Comparison of ENCODE assay signal across 8 cellular contexts in genomic region chr16:3182608-3183444, GRCh38. TPM values are rescaled to one million over a fixed set of nuclear protein-coding genes. Genes with fewer than 3 reads are reported as not detected.
DNase-seq lines count a peak whose midpoint lies in the region; ATAC-seq and TF ChIP-seq lines count a peak whose summit lies in the region.

No MANE protein-coding gene starts in this region.

- DNase-seq in HK-2 (ENCODE audit: unreplicated experiment) (peak; percentile 86), erythroblast (lab: John Stamatoyannopoulos, UW) (peak; percentile 66 to 70), globus pallidus (ENCODE audit: low spot score) (no peak)
- DNase-seq in activated CD4-positive, alpha-beta T cell treated with anti-CD3 and anti-CD28 coated beads, Interleukin-2, amount 10 ng/mL, durations not matched to agents 7 days and 5 days, result no peak
- no peak for DNase-seq in NK-92 treated with Interleukin-12 subunit alpha and Interleukin-12 subunit beta, amount 100 ng/mL, for 24 hours (lab: John Stamatoyannopoulos, UW)

- H3K9me2 ChIP-seq in neural cell (ENCODE audit: insufficient read depth, low read length), result no peaks in the 10 kb centered on the region

- TF ChIP-seq POLR2A in erythroblast (IDR thresholded peaks at IDR 0.05; ENCODE audit: low read length), result no peak

- peak overlapping the region; percentile 44 for H3K4me2 ChIP-seq in neural cell (ENCODE audit: low read length)

- H3K9ac ChIP-seq in neural cell (ENCODE audit: low read length), result no peak overlapping the region

- H3K36me3 ChIP-seq in neural cell (ENCODE audit: insufficient read depth, low read length), result no peaks in the 10 kb centered on the region

- peak overlapping the region; percentile 47 for H3K27ac ChIP-seq in C4-2B
- no peak overlapping the region for H3K27ac ChIP-seq in neural cell (ENCODE audit: low read length)

- POLR2A ChIA-PET in activated CD4-positive, alpha-beta T cell treated with anti-CD3 and anti-CD28 coated beads, Interleukin-2, amount 10 ng/mL, durations not matched to agents 7 days and 5 days (lab: Charles Lee), result no interaction called here

- H3F3A ChIP-seq in neural cell (ENCODE audit: insufficient read depth, low read length, poor library complexity, severe bottlenecking), result no peaks in the 10 kb centered on the region

- no peaks in the 10 kb centered on the region for H4K20me1 ChIP-seq in neural cell (ENCODE audit: insufficient read depth)

- H2AFZ ChIP-seq in neural cell (ENCODE audit: low read depth, low read length), result no peak overlapping the region

- peak overlapping the region; percentile 71 for H3K27ac Mint-ChIP-seq in activated CD4-positive, alpha-beta T cell treated with anti-CD3 and anti-CD28 coated beads, Interleukin-2, amount 10 ng/mL, durations not matched to agents 7 days and 5 days

- H3K4me3 ChIP-seq in neural cell (ENCODE audit: low read length), result peak overlapping the region; percentile 66

- TF ChIP-seq EP300 in neural cell (conservative IDR thresholded peaks at IDR 0.05; ENCODE audit: poor library complexity, severe bottlenecking), result no peak

- peak; percentile 85 for TF ChIP-seq CTCF in C4-2B (conservative IDR thresholded peaks at IDR 0.05)
- TF ChIP-seq CTCF in neural cell (IDR thresholded peaks at IDR 0.05; ENCODE audit: poor library complexity, severe bottlenecking), result peak; percentile 25

- peaks cover 20% of the 10 kb centered on the region for H3K9me3 Mint-ChIP-seq in activated CD4-positive, alpha-beta T cell treated with anti-CD3 and anti-CD28 coated beads, Interleukin-2, amount 10 ng/mL, durations not matched to agents 7 days and 5 days

- ATAC-seq in HG02870 (IDR thresholded peaks at IDR 0.05; ENCODE audit: unreplicated experiment), result no peak

- H3K27me3 ChIP-seq in neural cell (ENCODE audit: insufficient read depth, low read depth, low read length), result peaks cover 93% of the 10 kb centered on the region

- H3K4me1 Mint-ChIP-seq in activated CD4-positive, alpha-beta T cell treated with anti-CD3 and anti-CD28 coated beads, Interleukin-2, amount 10 ng/mL, durations not matched to agents 7 days and 5 days, result peaks cover 25% of the 10 kb centered on the region

- CTCF ChIA-PET in activated CD4-positive, alpha-beta T cell treated with anti-CD3 and anti-CD28 coated beads, Interleukin-2, amount 10 ng/mL, durations not matched to agents 7 days and 5 days (lab: Charles Lee), result interaction anchor here (0.8 to 2.4 kb wide), 10 partner anchors 9 to 124 kb away, joined by 3 to 10 read pairs (median 4); no protein-coding TSS in a partner anchor

- peak overlapping the region; percentile 61 for H3K4me3 Mint-ChIP-seq in activated CD4-positive, alpha-beta T cell treated with anti-CD3 and anti-CD28 coated beads, Interleukin-2, amount 10 ng/mL, durations not matched to agents 7 days and 5 days

- H3K9me3 ChIP-seq in neural cell (ENCODE audit: low read length), result no peaks in the 10 kb centered on the region

- peaks cover 88% of the 10 kb centered on the region for H3K27me3 Mint-ChIP-seq in activated CD4-positive, alpha-beta T cell treated with anti-CD3 and anti-CD28 coated beads, Interleukin-2, amount 10 ng/mL, durations not matched to agents 7 days and 5 days

- peak; percentile 10 for TF ChIP-seq RAD21 in neural cell (conservative IDR thresholded peaks at IDR 0.05)

- H3K36me3 Mint-ChIP-seq in activated CD4-positive, alpha-beta T cell treated with anti-CD3 and anti-CD28 coated beads, Interleukin-2, amount 10 ng/mL, durations not matched to agents 7 days and 5 days (ENCODE audit: low read depth), result peaks cover 14% of the 10 kb centered on the region

- no peaks in the 10 kb centered on the region for H3K79me2 ChIP-seq in neural cell (replicated peaks; ENCODE audit: insufficient read depth, low read length)

TF ChIP-seq in neural cell, 6 proteins besides CTCF, POLR2A, EP300 and RAD21:
- TF ChIP-seq EZH2 (IDR thresholded peaks at IDR 0.05; ENCODE audit: borderline replicate concordance, insufficient read depth, low read length, poor library complexity, severe bottlenecking) (no peak), MXI1 (conservative IDR thresholded peaks at IDR 0.05; ENCODE audit: poor library complexity, severe bottlenecking) (no peak), REST (IDR thresholded peaks at IDR 0.05; ENCODE audit: borderline replicate concordance) (no peak), TAF1 (IDR thresholded peaks at IDR 0.05; ENCODE audit: low read depth) (no peak), SMC3 (conservative IDR thresholded peaks at IDR 0.05; ENCODE audit: poor library complexity) (no peak), POLR2AphosphoS5 (IDR thresholded peaks at IDR 0.05) (no peak)

RNA-seq across cellular contexts. Expression of gene OR1F1, which starts 5.2 kb away (rescaled TPM):
- total RNA-seq in activated CD4-positive, alpha-beta T cell treated with anti-CD3 and anti-CD28 coated beads, Interleukin-2, amount 10 ng/mL, durations not matched to agents 7 days and 5 days, result not detected
- polyA plus RNA-seq in neural cell, result 2.5 and 2.7 TPM in 2 replicates
- 0.69 and 1.7 TPM in 2 replicates for polyA minus RNA-seq in neural cell

RNA-seq across cellular contexts. Expression of gene ZNF213, which starts 48.0 kb away (rescaled TPM):
- total RNA-seq in activated CD4-positive, alpha-beta T cell treated with anti-CD3 and anti-CD28 coated beads, Interleukin-2, amount 10 ng/mL, durations not matched to agents 7 days and 5 days, result 10 to 100 TPM in 1 of 2 experiments, 1 to 10 TPM in 1; 9.9 to 11.1 TPM
- polyA plus RNA-seq in neural cell, result 5.1 and 9.8 TPM in 2 replicates
- 11.6 and 17.0 TPM in 2 replicates for polyA minus RNA-seq in neural cell

RNA-seq across cellular contexts. Expression of gene ZNF200, which starts 52.1 kb away (rescaled TPM):
- 10 to 100 TPM; 11.7 to 12.1 TPM for total RNA-seq in activated CD4-positive, alpha-beta T cell treated with anti-CD3 and anti-CD28 coated beads, Interleukin-2, amount 10 ng/mL, durations not matched to agents 7 days and 5 days
- polyA plus RNA-seq in neural cell, result 20.8 and 23.0 TPM in 2 replicates
- polyA minus RNA-seq in neural cell, result 31.0 and 33.4 TPM in 2 replicates

Comparison
In these comparisons a context has a peak if more than half of its experiments do, and no peak if none do; other contexts are left out.
1. DNase-seq: peak in HK-2 (single experiment) and erythroblast (2 of 2); none in activated CD4-positive, alpha-beta T cell treated with anti-CD3 and anti-CD28 coated beads, Interleukin-2, amount 10 ng/mL, durations not matched to agents 7 days and 5 days (single experiment), NK-92 treated with Interleukin-12 subunit alpha and Interleukin-12 subunit beta, amount 100 ng/mL, for 24 hours (single experiment) and globus pallidus (single experiment).